ENCODE assay signal across 9 cellular contexts in genomic region chr19:16830679-16831078, GRCh38. TPM values are rescaled to one million over a fixed set of nuclear protein-coding genes. Genes with fewer than 3 reads are reported as not detected.
DNase-seq lines count a peak whose midpoint lies in the region; ATAC-seq and TF ChIP-seq lines count a peak whose summit lies in the region.
"Had no signal": no experiment of that assay in that cellular context is flagged by ENCODE, and none has a peak within 500 bp of the region (broad histone marks: within the 10 kb centered on the region; RNA-seq: fewer than 3 reads in every experiment).

No MANE protein-coding gene starts in this region.

- dilution Hi-C loops in mammary epithelial cell (cut with HindIII; ENCODE audit: low sequenced_read_pairs), result no loop called here

- intact Hi-C loops in CD14-positive monocyte (cut with micrococcal nuclease) (loop anchor here (5.0 kb wide), 3 partner anchors 53 to 67 kb away; no protein-coding TSS in a partner anchor), mammary epithelial cell (cut with micrococcal nuclease) (loop anchor here (2.0 kb wide), 1 partner anchor 52 kb away; no protein-coding TSS in a partner anchor), right cardiac atrium (cut with DNase I) (no loop called here), lower leg skin (cut with DNase I; ENCODE audit: low total_unique reads) (no loop called here)

- H3K36me3 Mint-ChIP-seq in CD14-positive monocyte (peaks cover 33 to 50% of the 10 kb centered on the region in 2 donors), naive B cell (peaks cover 9 to 15% of the 10 kb centered on the region in 2 donors)

- no peaks in the 10 kb centered on the region for H3K9me2 ChIP-seq in Loucy (replicated peaks; ENCODE audit: low read depth, low read length)

- H3K4me2 ChIP-seq in Loucy (ENCODE audit: low read depth, low read length, poor library complexity, severe bottlenecking) (peak overlapping the region; percentile 97), mammary epithelial cell (ENCODE audit: insufficient read depth, low read depth, low read length) (peak overlapping the region; percentile 87)

- H3K79me2 ChIP-seq in Loucy (ENCODE audit: insufficient read depth, low read length) (peaks cover 21% of the 10 kb centered on the region), mammary epithelial cell (ENCODE audit: insufficient read depth, low read length) (peaks cover 33% of the 10 kb centered on the region)

- H3K9me3 Mint-ChIP-seq in CD14-positive monocyte (peaks cover 0 to 3% (median 1%) of the 10 kb centered on the region in 7 donors), naive B cell (peaks cover 0 to 2% (median 0%) of the 10 kb centered on the region in 7 donors)

- H3K27me3 Mint-ChIP-seq in CD14-positive monocyte (ENCODE audit: low read depth in 3 of 3), result peaks cover 6 to 8% (median 8%) of the 10 kb centered on the region in 3 donors
- H3K27me3 Mint-ChIP-seq in naive B cell, result peaks cover 10 to 19% (median 16%) of the 10 kb centered on the region in 3 donors

- H2AFZ ChIP-seq in Loucy (ENCODE audit: low read length) (no peak overlapping the region), mammary epithelial cell (ENCODE audit: low read depth, low read length) (no peak overlapping the region)

- H3K9ac ChIP-seq in Loucy (ENCODE audit: low read depth, low read length, poor library complexity, severe bottlenecking), result peak overlapping the region; percentile 94
- H3K9ac ChIP-seq in mammary epithelial cell (ENCODE audit: insufficient read depth, low read length), result no peak overlapping the region

- H4K20me1 ChIP-seq in Loucy (ENCODE audit: insufficient read depth, low read length, poor library complexity, severe bottlenecking) (no peaks in the 10 kb centered on the region), mammary epithelial cell (ENCODE audit: insufficient read depth, low read length) (no peaks in the 10 kb centered on the region)

- WGBS in mammary epithelial cell (ENCODE audit: low coverage, missing lambda C conversion rate), result 55% methylated on average over 3 of the region's 3 CpGs
- WGBS in right cardiac atrium, result 53% methylated on average over 3 of the region's 3 CpGs
- WGBS in lower leg skin, 2 donors, result 55% methylated on average over 3 of the region's 3 CpGs

- H3K4me1 Mint-ChIP-seq in CD14-positive monocyte (peaks cover 63% of the 10 kb centered on the region), naive B cell (peaks cover 27 to 60% (median 32%) of the 10 kb centered on the region in 3 donors)

- DNase-seq in CD14-positive monocyte (ENCODE audit: low spot score) (no peak), mammary epithelial cell (no peak), naive B cell (no peak), right cardiac atrium (no peak), foreskin melanocyte (no peak), caudate nucleus (lab: John Stamatoyannopoulos, UW) (no peak), lower leg skin (ENCODE audit: low spot score in 2 of 2) (no peak)
- DNase-seq: kidney had no signal

- peak overlapping the region; percentile 87 to 91 for H3K4me3 Mint-ChIP-seq in CD14-positive monocyte
- H3K4me3 Mint-ChIP-seq in naive B cell, result peak overlapping the region; percentile 77 to 96 (median 84)

- H3K27ac Mint-ChIP-seq in CD14-positive monocyte (peak overlapping the region in 4 of 7 donors; percentile 32 to 78 (median 58)), naive B cell (peak overlapping the region in 2 of 6 donors; percentile 80 to 87)

- H3K27ac ChIP-seq in mammary epithelial cell (ENCODE audit: insufficient read depth, low read depth, low read length), result no peak overlapping the region
- H3K27ac ChIP-seq in right cardiac atrium (ENCODE audit: low read length), result no peak overlapping the region
- no peak overlapping the region for H3K27ac ChIP-seq in caudate nucleus (ENCODE audit: low read depth, low read length)

- no peak for ATAC-seq in naive B cell (ENCODE audit: low read depth in 2 of 2)
- no peak for ATAC-seq in right cardiac atrium

- H3K27me3 ChIP-seq in Loucy (ENCODE audit: insufficient read depth, low read length, poor library complexity, severe bottlenecking) (no peaks in the 10 kb centered on the region), mammary epithelial cell (ENCODE audit: insufficient read depth, low read length) (no peaks in the 10 kb centered on the region), right cardiac atrium (ENCODE audit: control insufficient read depth, insufficient read depth) (no peaks in the 10 kb centered on the region)

- H3F3A ChIP-seq in Loucy (ENCODE audit: low read depth), result no peaks in the 10 kb centered on the region

- H3K4me1 ChIP-seq in Loucy (ENCODE audit: insufficient read depth, low read length, poor library complexity, severe bottlenecking) (peaks cover 13% of the 10 kb centered on the region), mammary epithelial cell (ENCODE audit: insufficient read depth, low read length) (peaks cover 23% of the 10 kb centered on the region), right cardiac atrium (ENCODE audit: control insufficient read depth, insufficient read depth, low read length) (peaks cover 4% of the 10 kb centered on the region)

- no peak for TF ChIP-seq CTCF in CD14-positive monocyte (IDR thresholded peaks at IDR 0.05)
- TF ChIP-seq CTCF in Loucy (conservative IDR thresholded peaks at IDR 0.05; ENCODE audit: low read length), result no peak
- TF ChIP-seq CTCF in mammary epithelial cell (conservative IDR thresholded peaks at IDR 0.05 in 1 of 2, IDR thresholded peaks at IDR 0.05 in 1 of 2; ENCODE audit: extremely low read depth in 1 of 2, insufficient read depth in 1 of 2, low read depth in 1 of 2, low read length in 2 of 2), result no peak
- no peak for TF ChIP-seq CTCF in lower leg skin (IDR thresholded peaks at IDR 0.05)

- no peaks in the 10 kb centered on the region for H3K9me3 ChIP-seq in Loucy (ENCODE audit: insufficient read depth, low read depth, low read length)
- H3K9me3 ChIP-seq in mammary epithelial cell (replicated peaks; ENCODE audit: insufficient read depth, low read length), result no peaks in the 10 kb centered on the region
- no peaks in the 10 kb centered on the region for H3K9me3 ChIP-seq in right cardiac atrium (ENCODE audit: control insufficient read depth, low read length)

- in situ Hi-C loops in mammary epithelial cell (cut with MboI; ENCODE audit: low sequenced_read_pairs in 2 of 2), result no loop called here

- peak overlapping the region; percentile 99 for H3K4me3 ChIP-seq in Loucy (ENCODE audit: low read length, poor library complexity, severe bottlenecking)
- H3K4me3 ChIP-seq in mammary epithelial cell (replicated peaks in 1 of 3; ENCODE audit: insufficient read depth in 1 of 3, low read depth in 2 of 3, low read length in 3 of 3), result peak overlapping the region in 2 of 3 experiments; percentile 89 to 91
- H3K4me3 ChIP-seq in right cardiac atrium (ENCODE audit: low read length), result no peak overlapping the region
- H3K4me3 ChIP-seq in lower leg skin (ENCODE audit: low read depth, poor library complexity, severe bottlenecking), result no peak overlapping the region

- no TSS peak for BruUV-seq in mammary epithelial cell (replicated peaks; lab: Mats Ljungman, UMichigan)

- TF ChIP-seq POLR2A in lower leg skin (IDR thresholded peaks at IDR 0.05), result no peak

- CTCF ChIA-PET in mammary epithelial cell (lab: Charles Lee; ENCODE audit: low non-redundant PET), result no interaction called here

- peaks cover 7% of the 10 kb centered on the region; the same call in 1 of the 2 replicates for H3K36me3 ChIP-seq in Loucy (ENCODE audit: insufficient read depth, low read length)
- peaks cover 21% of the 10 kb centered on the region for H3K36me3 ChIP-seq in mammary epithelial cell (ENCODE audit: insufficient read depth, low read length)

RNA-seq across cellular contexts. Expression of gene SIN3B, which starts 1.5 kb away (rescaled TPM):
- polyA plus RNA-seq in CD14-positive monocyte, result 10 to 100 TPM in 1 of 2 donors, 1 to 10 TPM in 1; 7.2 to 10.2 TPM
- total RNA-seq in mammary epithelial cell, result 10 to 100 TPM; 35.5 to 67.2 TPM
- 23.7 TPM for polyA plus RNA-seq in mammary epithelial cell
- 60.7 TPM for polyA minus RNA-seq in mammary epithelial cell
- 10 to 100 TPM in 2 of 6 donors, 1 to 10 TPM in 4; 4.8 to 13.0 (median 6.8) TPM for polyA plus RNA-seq in naive B cell (ENCODE audit: low read depth in 6 of 6)
- total RNA-seq in right cardiac atrium, result 10 to 100 TPM; 27.8 to 35.4 (median 30.0) TPM
- 22.6 TPM for polyA plus RNA-seq in right cardiac atrium
- 10 to 100 TPM; 26.3 to 54.4 (median 40.1) TPM for total RNA-seq in lower leg skin

RNA-seq across cellular contexts. Expression of gene F2RL3, which starts 58.1 kb away (rescaled TPM):
- not detected for polyA plus RNA-seq in CD14-positive monocyte
- total RNA-seq in mammary epithelial cell, result 1 to 10 TPM in 1 of 2 donors, under 1 TPM in 1; 0.19 to 1.0 TPM
- 0.01 TPM for polyA plus RNA-seq in mammary epithelial cell
- polyA minus RNA-seq in mammary epithelial cell, result not detected
- polyA plus RNA-seq in naive B cell (ENCODE audit: low read depth in 6 of 6), result under 1 TPM in 1 of 6 donors, not detected in 5; 0.17 TPM
- 1 to 10 TPM in 3 of 4 donors, under 1 TPM in 1; 0.91 to 3.6 (median 1.1) TPM for total RNA-seq in right cardiac atrium
- polyA plus RNA-seq in right cardiac atrium, result 3.0 TPM
- 10 to 100 TPM in 1 of 4 donors, 1 to 10 TPM in 3; 3.7 to 11.0 (median 5.6) TPM for total RNA-seq in lower leg skin

Comparison
In these comparisons a context has a peak if more than half of its experiments do, and no peak if none do; other contexts are left out.
1. H3K4me3 ChIP-seq: peak in Loucy (single experiment) and mammary epithelial cell (2 of 3); none in right cardiac atrium (single experiment) and lower leg skin (single experiment).
2. intact Hi-C loops: an anchor here in CD14-positive monocyte (5.0 kb wide) and mammary epithelial cell (2.0 kb wide); none called in right cardiac atrium and lower leg skin.